Comparison of ENCODE assay signal across 21 cellular contexts in genomic region chr18:70295192-70295522, GRCh38. TPM values are rescaled to one million over a fixed set of nuclear protein-coding genes. Genes with fewer than 3 reads are reported as not detected.
DNase-seq lines count a peak whose midpoint lies in the region; ATAC-seq and TF ChIP-seq lines count a peak whose summit lies in the region.
"Had no signal": no experiment of that assay in that cellular context is flagged by ENCODE, and none has a peak within 500 bp of the region (broad histone marks: within the 10 kb centered on the region; RNA-seq: fewer than 3 reads in every experiment).

No MANE protein-coding gene starts in this region.

- DNase-seq in BE2C = no peak
- no peak for DNase-seq in GM23338 (ENCODE audit: low spot score)
- DNase-seq in WERI-Rb-1 = no peak
- DNase-seq in activated gamma-delta T cell treated with Interleukin-2 at 50 U/mL for 16 hours = no peak
- no peak for DNase-seq in ovary
- DNase-seq in SW 1271 (lab: John Stamatoyannopoulos, UW) = no peak
- no peak for DNase-seq in T-helper 17 cell
- DNase-seq: CD4-positive, CD25-positive, alpha-beta regulatory T cell; COR-L47; GF-D8; GOT3; KBM-7; NCI-H1105 treated with DMSO at 0.1 percent for 48 hours; NCI-H1694 treated with DMSO at 0.1 percent for 48 hours; NCI-H2107; NCI-H510A; NCI-H748 treated with DMSO at 0.1 percent for 48 hours; SJCRH30 had no signal

- H3K36me3 ChIP-seq in BE2C (no peaks in the 10 kb centered on the region), GM23338 (ENCODE audit: insufficient read depth) (no peaks in the 10 kb centered on the region), WERI-Rb-1 (no peaks in the 10 kb centered on the region), neural cell (ENCODE audit: insufficient read depth, low read length) (no peaks in the 10 kb centered on the region), ovary (no peaks in the 10 kb centered on the region)
- H3K36me3 ChIP-seq: SJCRH30 had no signal

- H2AFZ ChIP-seq in GM23338 (no peak overlapping the region), neural cell (ENCODE audit: low read depth, low read length) (no peak overlapping the region)

- H3K4me3 ChIP-seq in BE2C (ENCODE audit: low read depth, low read length) (peak overlapping the region; percentile 28; the same call in 1 of the 2 replicates), GM23338 (no peak overlapping the region), WERI-Rb-1 (ENCODE audit: low read depth, low read length) (no peak overlapping the region), neural cell (ENCODE audit: low read length) (peak overlapping the region; percentile 4), ovary (no peak overlapping the region)
- H3K4me3 ChIP-seq: SJCRH30 had no signal

- H3K9me3 Mint-ChIP-seq in GM23338 = no peaks in the 10 kb centered on the region

- 52 to 75% (median 74%) methylated on average over 1 of the region's 1 CpG for WGBS in ovary, 3 donors

- ATAC-seq in GM23338 (no peak), T-helper 17 cell (no peak)

- 0 out of 2 replicates have a peak overlapping the region, but pooled peaks have one; percentile 37 for H3K27ac ChIP-seq in GM23338 (ENCODE audit: low read depth)
- H3K27ac ChIP-seq in WERI-Rb-1 = peak overlapping the region; percentile 36; the same call in 1 of the 2 replicates
- no peak overlapping the region for H3K27ac ChIP-seq in neural cell (ENCODE audit: low read length)
- H3K27ac ChIP-seq in ovary = no peak overlapping the region
- H3K27ac ChIP-seq: RWPE1, SJCRH30 had no signal

- H3K4me1 Mint-ChIP-seq in GM23338 = peaks cover 52% of the 10 kb centered on the region
- no peaks in the 10 kb centered on the region for H3K4me1 Mint-ChIP-seq in T-helper 17 cell

- H3K4me2 ChIP-seq in GM23338 = no peak overlapping the region
- H3K4me2 ChIP-seq in neural cell (ENCODE audit: low read length) = no peak overlapping the region

- no peaks in the 10 kb centered on the region for H3K9me2 ChIP-seq in GM23338 (ENCODE audit: insufficient read depth)
- H3K9me2 ChIP-seq in neural cell (ENCODE audit: insufficient read depth, low read length) = no peaks in the 10 kb centered on the region

- TF ChIP-seq POLR2A in ovary (IDR thresholded peaks at IDR 0.05) = no peak

- no peaks in the 10 kb centered on the region; the same call in 2 of the 3 replicates for H3K36me3 Mint-ChIP-seq in GM23338 (ENCODE audit: low read depth)
- no peaks in the 10 kb centered on the region for H3K36me3 Mint-ChIP-seq in T-helper 17 cell (ENCODE audit: low read depth)
- H3K36me3 Mint-ChIP-seq: CD4-positive, CD25-positive, alpha-beta regulatory T cell had no signal

- H3K4me3 Mint-ChIP-seq in GM23338 (no peak overlapping the region), T-helper 17 cell (no peak overlapping the region)
- H3K4me3 Mint-ChIP-seq: B cell; CD4-positive, CD25-positive, alpha-beta regulatory T cell had no signal

- H3K27me3 Mint-ChIP-seq in GM23338 (ENCODE audit: insufficient read depth, low read depth, poor library complexity) = peaks cover 5% of the 10 kb centered on the region
- H3K27me3 Mint-ChIP-seq in T-helper 17 cell = peaks cover 51% of the 10 kb centered on the region

- TF ChIP-seq CTCF in BE2C (IDR thresholded peaks at IDR 0.05; ENCODE audit: low read depth, low read length) (no peak), GM23338 (conservative IDR thresholded peaks at IDR 0.05; ENCODE audit: low read depth in 2 of 2) (no peak), WERI-Rb-1 (IDR thresholded peaks at IDR 0.05; ENCODE audit: low read depth, low read length) (no peak), neural cell (IDR thresholded peaks at IDR 0.05; ENCODE audit: poor library complexity, severe bottlenecking) (no peak), ovary (IDR thresholded peaks at IDR 0.05) (no peak)

- TF ChIP-seq EP300 in neural cell (conservative IDR thresholded peaks at IDR 0.05; ENCODE audit: poor library complexity, severe bottlenecking) (no peak), ovary (IDR thresholded peaks at IDR 0.05) (no peak)

- no peak overlapping the region for H3K9ac ChIP-seq in neural cell (ENCODE audit: low read length)

- intact Hi-C loops in ovary (cut with DNase I) = no loop called here

- no peaks in the 10 kb centered on the region for H3K27me3 ChIP-seq in BE2C
- H3K27me3 ChIP-seq in GM23338 (ENCODE audit: insufficient read depth) = no peaks in the 10 kb centered on the region
- no peaks in the 10 kb centered on the region for H3K27me3 ChIP-seq in WERI-Rb-1 (ENCODE audit: insufficient read depth, low read depth, severe bottlenecking)
- H3K27me3 ChIP-seq in neural cell (ENCODE audit: insufficient read depth, low read depth, low read length) = no peaks in the 10 kb centered on the region
- H3K27me3 ChIP-seq in ovary = no peaks in the 10 kb centered on the region
- H3K27me3 ChIP-seq: SJCRH30 had no signal

- no peak for TF ChIP-seq RAD21 in neural cell (conservative IDR thresholded peaks at IDR 0.05)

- H3K27ac Mint-ChIP-seq in GM23338 = no peak overlapping the region
- H3K27ac Mint-ChIP-seq in T-helper 17 cell = no peak overlapping the region
- H3K27ac Mint-ChIP-seq: B cell; CD4-positive, CD25-positive, alpha-beta regulatory T cell had no signal

- no peaks in the 10 kb centered on the region for H3K9me3 ChIP-seq in BE2C
- no peaks in the 10 kb centered on the region for H3K9me3 ChIP-seq in WERI-Rb-1 (ENCODE audit: severe bottlenecking)
- H3K9me3 ChIP-seq in neural cell (ENCODE audit: low read length) = no peaks in the 10 kb centered on the region
- no peaks in the 10 kb centered on the region for H3K9me3 ChIP-seq in ovary
- H3K9me3 ChIP-seq in T-helper 17 cell (ENCODE audit: control insufficient read depth, low read length, poor library complexity, severe bottlenecking) = no peaks in the 10 kb centered on the region
- H3K9me3 ChIP-seq: SJCRH30 had no signal

- H3K79me2 ChIP-seq in GM23338 (replicated peaks; ENCODE audit: insufficient read depth) (peaks cover 100% of the 10 kb centered on the region), neural cell (replicated peaks; ENCODE audit: insufficient read depth, low read length) (peaks cover 83% of the 10 kb centered on the region)

- peaks cover 9% of the 10 kb centered on the region for H4K20me1 ChIP-seq in GM23338 (replicated peaks; ENCODE audit: insufficient read depth)
- H4K20me1 ChIP-seq in neural cell (ENCODE audit: insufficient read depth) = no peaks in the 10 kb centered on the region

- H3F3A ChIP-seq in GM23338 (replicated peaks; ENCODE audit: low read depth) (no peaks in the 10 kb centered on the region), neural cell (ENCODE audit: insufficient read depth, low read length, poor library complexity, severe bottlenecking) (no peaks in the 10 kb centered on the region)

- peaks cover 9% of the 10 kb centered on the region for H3K4me1 ChIP-seq in BE2C
- peaks cover 23% of the 10 kb centered on the region for H3K4me1 ChIP-seq in GM23338 (ENCODE audit: insufficient read depth)
- peaks cover 19% of the 10 kb centered on the region for H3K4me1 ChIP-seq in ovary (ENCODE audit: insufficient read depth)
- H3K4me1 ChIP-seq: SJCRH30 had no signal

TF ChIP-seq in neural cell, 6 proteins besides CTCF, POLR2A, EP300 and RAD21:
- TF ChIP-seq EZH2 (IDR thresholded peaks at IDR 0.05; ENCODE audit: borderline replicate concordance, insufficient read depth, low read length, poor library complexity, severe bottlenecking) (no peak), POLR2AphosphoS5 (IDR thresholded peaks at IDR 0.05) (no peak), MXI1 (conservative IDR thresholded peaks at IDR 0.05; ENCODE audit: poor library complexity, severe bottlenecking) (no peak), REST (IDR thresholded peaks at IDR 0.05; ENCODE audit: borderline replicate concordance) (no peak), SMC3 (conservative IDR thresholded peaks at IDR 0.05; ENCODE audit: poor library complexity) (no peak), TAF1 (IDR thresholded peaks at IDR 0.05; ENCODE audit: low read depth) (no peak)

RNA-seq across cellular contexts. Expression of gene SOCS6, which starts 6.3 kb away (rescaled TPM):
- 8.1 TPM for polyA plus RNA-seq in BE2C (2012; ENCODE audit: insufficient read depth, insufficient read length, low read depth)
- total RNA-seq in GM23338 (2014; rRNA removed; shearing (Covaris generic)) = 12.4 and 13.3 TPM in 2 replicates
- polyA plus RNA-seq in GM23338 (2016; fragmentation: Nextera tagmentation; extraction: Ambion mirVana) (4.4 and 4.6 TPM in 2 replicates), neural cell (21.9 and 24.5 TPM in 2 replicates), ovary (1 to 10 TPM; 8.1 to 8.8 TPM)
- 56.7 and 63.1 TPM in 2 replicates for polyA minus RNA-seq in neural cell
- total RNA-seq in ovary (10 to 100 TPM in 6 of 7 donors, 1 to 10 TPM in 1; 9.8 to 23.8 (median 17.7) TPM), T-helper 17 cell (1 to 10 TPM in 1 of 2 donors, under 1 TPM in 1; 0.87 to 2.9 TPM)

Comparison
In these comparisons a context has a peak if more than half of its experiments do, and no peak if none do; other contexts are left out.
1. H3K4me3 ChIP-seq: peak in BE2C (single experiment) and neural cell (single experiment); none in GM23338 (single experiment), WERI-Rb-1 (single experiment) and ovary (single experiment).
2. H3K27ac ChIP-seq: peak in GM23338 (single experiment) and WERI-Rb-1 (single experiment); none in neural cell (single experiment) and ovary (0 of 2).